ENCODE assay signal across 11 cellular contexts in the genomic region with DNA sequence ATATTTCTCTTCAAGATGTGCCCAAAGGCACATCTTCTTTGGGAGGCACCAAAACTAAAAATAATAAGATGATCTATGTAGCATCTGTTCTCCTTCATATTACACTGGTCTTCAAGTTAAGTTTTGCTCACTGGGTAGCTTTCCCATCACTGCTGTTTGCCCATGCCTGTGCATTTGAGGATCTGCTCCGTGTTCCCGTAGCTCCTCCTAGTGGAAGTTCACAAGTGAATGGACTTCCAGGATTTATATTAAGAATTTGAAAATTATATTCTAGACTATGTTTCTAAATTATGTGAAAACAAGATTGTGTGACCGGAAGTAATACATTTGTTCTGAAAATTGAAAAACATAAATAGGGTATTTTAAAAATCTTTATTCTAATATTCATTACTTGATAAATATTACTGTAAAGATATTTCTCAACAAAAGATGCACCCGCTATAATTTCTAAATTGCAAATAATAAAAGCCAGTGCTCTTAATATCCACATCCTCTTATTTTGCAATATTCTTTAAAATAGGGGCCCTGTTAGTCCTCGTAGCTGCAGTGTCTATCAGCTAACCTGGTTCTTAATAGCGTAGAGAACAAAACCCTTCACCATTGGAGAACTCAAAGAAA.
DNase-seq lines count a peak whose midpoint lies in the region; ATAC-seq and TF ChIP-seq lines count a peak whose summit lies in the region.
"Had no signal": no experiment of that assay in that cellular context is flagged by ENCODE, and none has a peak within 500 bp of the region (broad histone marks: within the 10 kb centered on the region; RNA-seq: fewer than 3 reads in every experiment).

No MANE protein-coding gene starts in this region.

- H3K9me3 ChIP-seq in IMR-90 (ENCODE audit: control insufficient read depth, insufficient read depth, low read length) = no peaks in the 10 kb centered on the region

- WGBS in IMR-90 (ENCODE audit: extremely low coverage in 2 of 2, insufficient read length in 1 of 2), 2 experiments = no CpG with 5 or more reads among the region's 6 CpGs

- H3K27ac ChIP-seq in C4-2B (no peak overlapping the region), IMR-90 (ENCODE audit: insufficient read depth, low read length) (no peak overlapping the region)
- H3K27ac ChIP-seq: stomach had no signal

- no peak overlapping the region for H4K5ac ChIP-seq in IMR-90 (ENCODE audit: low read depth, low read length)

- H3K9ac ChIP-seq in IMR-90 (ENCODE audit: low read depth, low read length) = no peak overlapping the region

- no peaks in the 10 kb centered on the region for H3K27me3 ChIP-seq in IMR-90 (ENCODE audit: control insufficient read depth, insufficient read depth, low read length)
- H3K27me3 ChIP-seq: stomach had no signal

- POLR2A ChIA-PET in IMR-90 (lab: Charles Lee; ENCODE audit: unreplicated experiment) = no interaction called here

- H2AFZ ChIP-seq in IMR-90 (replicated peaks; ENCODE audit: low read length, poor library complexity) = no peak overlapping the region

- H2BK5ac ChIP-seq in IMR-90 (ENCODE audit: low read depth, low read length, poor library complexity, severe bottlenecking) = no peak overlapping the region

- no peak overlapping the region for H3K23ac ChIP-seq in IMR-90 (ENCODE audit: low read depth, low read length)

- no peak overlapping the region for H3K14ac ChIP-seq in IMR-90 (replicated peaks; ENCODE audit: low read depth, low read length)

- H2AK5ac ChIP-seq in IMR-90 (ENCODE audit: low read depth, low read length) = no peak overlapping the region

- no peak overlapping the region for H2BK120ac ChIP-seq in IMR-90 (ENCODE audit: low read depth, low read length)

- intact Hi-C loops in IMR-90 (cut with micrococcal nuclease) = loop anchor here (1.0 to 10.0 kb wide), 2 partner anchors 121 to 374 kb away; partner anchors contain the start of gene PLRG1

- peak; percentile 67 for TF ChIP-seq RAD21 in IMR-90 (IDR thresholded peaks at IDR 0.05; ENCODE audit: low read length)

- DNase-seq in IMR-90 = peak; percentile 55
- DNase-seq in cardiac fibroblast (ENCODE audit: low read depth in 2 of 2) = peak; percentile 72 to 73
- peak; percentile 7 to 35 for DNase-seq in lung microvascular endothelial cell (ENCODE audit: low read depth in 2 of 2)
- DNase-seq in NCI-H2196 (lab: John Stamatoyannopoulos, UW; ENCODE audit: unreplicated experiment) = no peak
- DNase-seq in T-helper 2 cell = no peak
- no peak for DNase-seq in GM20000 (ENCODE audit: low spot score)
- DNase-seq: activated CD4-positive, alpha-beta T cell treated with anti-CD3 and anti-CD28 coated beads, Interleukin-2, amount 50 U/mL, for 48 hours; effector CD4-positive, alpha-beta T cell; stomach had no signal

- H4K20me1 ChIP-seq in IMR-90 (ENCODE audit: insufficient read depth, low read length) = no peaks in the 10 kb centered on the region

- TF ChIP-seq POLR2A in IMR-90 (IDR thresholded peaks at IDR 0.05; ENCODE audit: low read depth, low read length) = no peak

- H3K79me1 ChIP-seq in IMR-90 (ENCODE audit: low read depth in 1 of 2, low read length in 2 of 2) = no peaks in the 10 kb centered on the region

- CTCF ChIA-PET in IMR-90 (lab: Yijun Ruan, JAX) = interaction anchor here (1.3 to 2.2 kb wide), 2 partner anchors 12 to 122 kb away, joined by 4 to 9 read pairs; no protein-coding TSS in a partner anchor

- no peak overlapping the region for H3K4me3 ChIP-seq in IMR-90 (ENCODE audit: insufficient read depth, low read depth, low read length)
- H3K4me3 ChIP-seq in cardiac fibroblast (replicated peaks in 1 of 2; ENCODE audit: low read depth in 2 of 2, low read length in 2 of 2) = no peak overlapping the region
- H3K4me3 ChIP-seq: stomach had no signal

- dilution Hi-C loops in IMR-90 (cut with HindIII; ENCODE audit: low sequenced_read_pairs, unreplicated experiment) = no loop called here

- H3K18ac ChIP-seq in IMR-90 (ENCODE audit: low read depth, low read length) = no peak overlapping the region

- no peaks in the 10 kb centered on the region for H3K4me1 ChIP-seq in IMR-90 (ENCODE audit: control insufficient read depth, insufficient read depth, low read length)
- H3K4me1 ChIP-seq: stomach had no signal

- no peaks in the 10 kb centered on the region for H3K9me1 ChIP-seq in IMR-90 (ENCODE audit: insufficient read depth, low read length)

- no peak overlapping the region for H4K8ac ChIP-seq in IMR-90 (ENCODE audit: low read depth in 2 of 2, low read length in 2 of 2)

- in situ Hi-C loops in IMR-90 (cut with MboI; ENCODE audit: low sequenced_read_pairs) = no loop called here

- TF ChIP-seq CTCF in C4-2B (conservative IDR thresholded peaks at IDR 0.05) = peak; percentile 85
- peak; percentile 68 for TF ChIP-seq CTCF in IMR-90 (conservative IDR thresholded peaks at IDR 0.05; ENCODE audit: low read depth, low read length)
- peak; percentile 52 for TF ChIP-seq CTCF in cardiac fibroblast (IDR thresholded peaks at IDR 0.05; ENCODE audit: low read depth, low read length)
- TF ChIP-seq CTCF in GM20000 (IDR thresholded peaks at IDR 0.05; ENCODE audit: extremely low read depth, missing control alignments) = no peak

- H4K91ac ChIP-seq in IMR-90 (ENCODE audit: insufficient read depth, low read depth, low read length) = no peak overlapping the region

- H3K36me3 ChIP-seq in IMR-90 (ENCODE audit: control insufficient read depth, insufficient read depth, low read length) = no peaks in the 10 kb centered on the region
- H3K36me3 ChIP-seq: stomach had no signal

- no TSS peak for BruUV-seq in IMR-90 (replicated peaks; lab: Mats Ljungman, UMichigan)

- H3K4ac ChIP-seq in IMR-90 (ENCODE audit: low read depth, low read length) = no peak overlapping the region

- H2BK15ac ChIP-seq in IMR-90 (ENCODE audit: low read depth, low read length) = no peak overlapping the region

- no peak overlapping the region for H3K4me2 ChIP-seq in IMR-90 (ENCODE audit: low read depth, low read length)

- no peak overlapping the region for H3K56ac ChIP-seq in IMR-90 (ENCODE audit: extremely low read depth, insufficient read depth, low read length)

- no peak overlapping the region for H2AK9ac ChIP-seq in IMR-90 (replicated peaks; ENCODE audit: low read depth, low read length, poor library complexity)

- H2BK20ac ChIP-seq in IMR-90 (ENCODE audit: low read depth, low read length) = no peak overlapping the region

- ATAC-seq in IMR-90 (ENCODE audit: low read depth) = peak; percentile 70
- ATAC-seq in GM19328 (IDR thresholded peaks at IDR 0.05; ENCODE audit: unreplicated experiment) = no peak

TF ChIP-seq in IMR-90, 13 proteins besides CTCF, POLR2A, EP300 and RAD21:
- peak; percentile 59 for TF ChIP-seq SMC3 (IDR thresholded peaks at IDR 0.05; ENCODE audit: low read depth, low read length)
- TF ChIP-seq RCOR1 (IDR thresholded peaks at IDR 0.05; ENCODE audit: insufficient replicate concordance, low read length) = no peak
- TF ChIP-seq, protein P1, sequence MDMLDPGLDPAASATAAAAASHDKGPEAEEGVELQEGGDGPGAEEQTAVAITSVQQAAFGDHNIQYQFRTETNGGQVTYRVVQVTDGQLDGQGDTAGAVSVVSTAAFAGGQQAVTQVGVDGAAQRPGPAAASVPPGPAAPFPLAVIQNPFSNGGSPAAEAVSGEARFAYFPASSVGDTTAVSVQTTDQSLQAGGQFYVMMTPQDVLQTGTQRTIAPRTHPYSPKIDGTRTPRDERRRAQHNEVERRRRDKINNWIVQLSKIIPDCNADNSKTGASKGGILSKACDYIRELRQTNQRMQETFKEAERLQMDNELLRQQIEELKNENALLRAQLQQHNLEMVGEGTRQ (IDR thresholded peaks at IDR 0.05; ENCODE audit: low read depth, low read length) = no peak
- no peak for TF ChIP-seq FOS (IDR thresholded peaks at IDR 0.05; ENCODE audit: low read depth, low read length)

Comparison
In these comparisons a context has a peak if more than half of its experiments do, and no peak if none do; other contexts are left out.
1. DNase-seq: peak in IMR-90 (single experiment), cardiac fibroblast (2 of 2) and lung microvascular endothelial cell (2 of 2); none in NCI-H2196 (single experiment), T-helper 2 cell (0 of 5) and GM20000 (single experiment).